Comparison of ENCODE assay signal across 8 cellular contexts in genomic region chr4:107740381-107740780, GRCh38. TPM values are rescaled to one million over a fixed set of nuclear protein-coding genes. Genes with fewer than 3 reads are reported as not detected.
DNase-seq lines count a peak whose midpoint lies in the region; ATAC-seq and TF ChIP-seq lines count a peak whose summit lies in the region.

No MANE protein-coding gene starts in this region.

- H3K27ac ChIP-seq in OCI-LY3 (ENCODE audit: low read length) = no peak overlapping the region
- peak overlapping the region; percentile 43 to 77 (median 61) for H3K27ac ChIP-seq in gastrocnemius medialis

- TF ChIP-seq CTCF in GM12873 (IDR thresholded peaks at IDR 0.05; ENCODE audit: insufficient read depth, low read depth, low read length, missing control alignments) (peak; percentile 31), OCI-LY3 (IDR thresholded peaks at IDR 0.05; ENCODE audit: low read depth, low read length) (peak; percentile 37; the same call in 1 of the 2 replicates), fibroblast of pulmonary artery (IDR thresholded peaks at IDR 0.05; ENCODE audit: low read length, missing control alignments) (peak; percentile 44), gastrocnemius medialis (IDR thresholded peaks at IDR 0.05 in 4 of 5, conservative IDR thresholded peaks at IDR 0.05 in 1 of 5) (no peak)

- H3K4me1 ChIP-seq in OCI-LY3 (ENCODE audit: low read length) (peaks cover 11% of the 10 kb centered on the region), gastrocnemius medialis (peaks cover 10 to 30% of the 10 kb centered on the region in 2 donors)

- H3K27me3 ChIP-seq in OCI-LY3 (ENCODE audit: low read depth, low read length) (no peaks in the 10 kb centered on the region), gastrocnemius medialis (no peaks in the 10 kb centered on the region)

- no peak overlapping the region for H3K4me2 ChIP-seq in OCI-LY3 (ENCODE audit: low read length)

- peaks cover 3% of the 10 kb centered on the region for H3K36me3 ChIP-seq in OCI-LY3 (replicated peaks; ENCODE audit: low read depth, low read length)
- no peaks in the 10 kb centered on the region for H3K36me3 ChIP-seq in gastrocnemius medialis

- TF ChIP-seq POLR2A in gastrocnemius medialis (IDR thresholded peaks at IDR 0.05) = no peak

- DNase-seq in fibroblast of pulmonary artery (ENCODE audit: low read depth) = peak; percentile 57
- no peak for DNase-seq in gastrocnemius medialis
- no peak for DNase-seq in DMS53 (lab: John Stamatoyannopoulos, UW)
- DNase-seq in NCI-H2171 treated with DMSO at 0.1 percent for 48 hours (lab: John Stamatoyannopoulos, UW) = no peak

- ATAC-seq in gastrocnemius medialis (peak in 1 of 2 donors; percentile 32), GM18502 (IDR thresholded peaks at IDR 0.05; ENCODE audit: poor library complexity, unreplicated experiment) (no peak), GM19452 (IDR thresholded peaks at IDR 0.05; ENCODE audit: unreplicated experiment) (no peak)

- H3K9me3 ChIP-seq in OCI-LY3 (ENCODE audit: insufficient read depth, low read length) (no peaks in the 10 kb centered on the region), gastrocnemius medialis (no peaks in the 10 kb centered on the region)

- H4K20me1 ChIP-seq in OCI-LY3 (ENCODE audit: insufficient read depth, low read length) = no peaks in the 10 kb centered on the region

- no peak overlapping the region for H2AFZ ChIP-seq in OCI-LY3 (ENCODE audit: low read depth, low read length)

- in situ Hi-C loops in gastrocnemius medialis (cut with MboI; ENCODE audit: low sequenced_read_pairs in 4 of 4) = no loop called here

- H3K4me3 ChIP-seq in OCI-LY3 (ENCODE audit: low read length) (no peak overlapping the region), fibroblast of pulmonary artery (replicated peaks; ENCODE audit: low read depth, low read length) (no peak overlapping the region), gastrocnemius medialis (no peak overlapping the region)

- H3K79me2 ChIP-seq in OCI-LY3 (ENCODE audit: low read length) = no peaks in the 10 kb centered on the region

- intact Hi-C loops in gastrocnemius medialis (cut with DNase I; ENCODE audit: low total_unique reads) = loop anchor here (2.0 kb wide), 1 partner anchor 20 kb away; the partner anchor contains the start of gene PAPSS1

- H3K9ac ChIP-seq in OCI-LY3 (ENCODE audit: low read length) = no peak overlapping the region

RNA-seq across cellular contexts. Expression of gene PAPSS1, which starts 20.3 kb away (rescaled TPM):
- 1 to 10 TPM; 3.7 to 7.0 (median 5.9) TPM for total RNA-seq in gastrocnemius medialis

Comparison
In these comparisons a context has a peak if more than half of its experiments do, and no peak if none do; other contexts are left out.
1. CTCF ChIP-seq: peak in GM12873 (single experiment), OCI-LY3 (single experiment) and fibroblast of pulmonary artery (single experiment); none in gastrocnemius medialis (0 of 5).